In the genomic region with DNA sequence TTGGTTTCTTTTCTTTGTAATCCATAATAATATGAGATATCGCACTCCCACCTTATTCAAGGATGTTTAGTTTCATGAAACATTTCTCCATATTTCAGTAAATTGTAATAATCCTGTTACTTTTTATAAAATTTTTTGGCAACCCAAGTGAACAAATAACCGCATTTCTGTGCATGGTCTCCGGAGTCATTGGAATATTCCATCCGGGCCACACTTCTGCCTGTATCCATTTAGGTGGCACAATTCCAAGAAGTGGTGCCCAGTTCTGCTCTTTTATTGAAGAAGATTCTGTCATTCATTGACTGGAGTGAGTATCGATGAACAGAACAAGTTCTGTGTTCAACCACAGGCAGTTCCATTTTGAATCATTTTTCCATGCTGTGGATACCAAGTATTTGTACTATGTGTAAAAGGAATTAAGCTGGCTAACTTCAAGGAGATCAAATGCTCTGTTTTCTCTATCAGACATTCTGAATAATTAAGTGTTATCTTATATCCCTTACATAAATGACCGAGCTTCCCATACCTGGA, we compare ENCODE assay signal across 9 cellular contexts. TPM values are rescaled to one million over a fixed set of nuclear protein-coding genes. Genes with fewer than 3 reads are reported as not detected.
DNase-seq lines count a peak whose midpoint lies in the region; ATAC-seq and TF ChIP-seq lines count a peak whose summit lies in the region.
"Had no signal": no experiment of that assay in that cellular context is flagged by ENCODE, and none has a peak within 500 bp of the region (broad histone marks: within the 10 kb centered on the region; RNA-seq: fewer than 3 reads in every experiment).

No MANE protein-coding gene starts in this region.

- ATAC-seq in activated CD8-positive, alpha-beta T cell treated with anti-CD3 and anti-CD28 coated beads for 36 hours: peak; percentile 51
- no peak for ATAC-seq in activated CD8-positive, alpha-beta T cell treated with anti-CD3 and anti-CD28 coated beads, Interleukin-2, amount 10 ng/mL, durations not matched to agents 7 days and 5 days
- no peak for ATAC-seq in RWPE2 (ENCODE audit: low read depth)
- ATAC-seq in stimulated activated effector memory CD8-positive, alpha-beta T cell treated with anti-CD3 and anti-CD28 coated beads, Interleukin-12 subunit alpha, Interleukin-12 subunit beta, amount 100 ng/mL, for 72 hours: peak; percentile 80
- no peak for ATAC-seq in HG02885 (IDR thresholded peaks at IDR 0.05; ENCODE audit: poor library complexity, unreplicated experiment)
- no peak for ATAC-seq in GM21447 (IDR thresholded peaks at IDR 0.05; ENCODE audit: unreplicated experiment)

- H3K4me3 Mint-ChIP-seq in activated CD8-positive, alpha-beta T cell treated with anti-CD3 and anti-CD28 coated beads for 36 hours: no peak overlapping the region
- no peak overlapping the region for H3K4me3 Mint-ChIP-seq in activated CD8-positive, alpha-beta T cell treated with anti-CD3 and anti-CD28 coated beads, Interleukin-2, amount 10 ng/mL, durations not matched to agents 7 days and 5 days
- H3K4me3 Mint-ChIP-seq in stimulated activated effector memory CD8-positive, alpha-beta T cell treated with anti-CD3 and anti-CD28 coated beads, Interleukin-12 subunit alpha, Interleukin-12 subunit beta, amount 100 ng/mL, for 72 hours: peak overlapping the region; percentile 7
- H3K4me3 Mint-ChIP-seq: effector memory CD8-positive, alpha-beta T cell had no signal

- TF ChIP-seq CTCF in activated CD8-positive, alpha-beta T cell treated with anti-CD3 and anti-CD28 coated beads for 36 hours (IDR thresholded peaks at IDR 0.05): peak; percentile 21
- TF ChIP-seq CTCF in RWPE2 (IDR thresholded peaks at IDR 0.05; ENCODE audit: poor library complexity, severe bottlenecking): peak; percentile 53

- H3K36me3 ChIP-seq in RWPE2 (ENCODE audit: low read depth): no peaks in the 10 kb centered on the region

- H3K36me3 Mint-ChIP-seq in activated CD8-positive, alpha-beta T cell treated with anti-CD3 and anti-CD28 coated beads for 36 hours (ENCODE audit: low read depth): no peaks in the 10 kb centered on the region
- peaks cover 3% of the 10 kb centered on the region for H3K36me3 Mint-ChIP-seq in activated CD8-positive, alpha-beta T cell treated with anti-CD3 and anti-CD28 coated beads, Interleukin-2, amount 10 ng/mL, durations not matched to agents 7 days and 5 days (ENCODE audit: low read depth)
- H3K36me3 Mint-ChIP-seq in stimulated activated effector memory CD8-positive, alpha-beta T cell treated with anti-CD3 and anti-CD28 coated beads, Interleukin-12 subunit alpha, Interleukin-12 subunit beta, amount 100 ng/mL, for 72 hours: peaks cover 6% of the 10 kb centered on the region

- CTCF ChIA-PET in activated CD8-positive, alpha-beta T cell treated with anti-CD3 and anti-CD28 coated beads for 36 hours (lab: Charles Lee): interaction anchor here (0.6 to 3.1 kb wide), 31 partner anchors 9 to 799 kb away, joined by 3 to 48 read pairs (median 5); partner anchors contain the start of gene CTLA4
- CTCF ChIA-PET in activated CD8-positive, alpha-beta T cell treated with anti-CD3 and anti-CD28 coated beads, Interleukin-2, amount 10 ng/mL, durations not matched to agents 7 days and 5 days (lab: Charles Lee): interaction anchor here (0.7 to 3.4 kb wide), 42 partner anchors 9 to 672 kb away, joined by 3 to 77 read pairs (median 6); partner anchors contain the start of genes CTLA4 and CYP20A1

- H3K9me3 ChIP-seq in RWPE2 (ENCODE audit: severe bottlenecking): no peaks in the 10 kb centered on the region

- H3K27ac Mint-ChIP-seq in activated CD8-positive, alpha-beta T cell treated with anti-CD3 and anti-CD28 coated beads for 36 hours: no peak overlapping the region
- no peak overlapping the region for H3K27ac Mint-ChIP-seq in activated CD8-positive, alpha-beta T cell treated with anti-CD3 and anti-CD28 coated beads, Interleukin-2, amount 10 ng/mL, durations not matched to agents 7 days and 5 days
- H3K27ac Mint-ChIP-seq in stimulated activated effector memory CD8-positive, alpha-beta T cell treated with anti-CD3 and anti-CD28 coated beads, Interleukin-12 subunit alpha, Interleukin-12 subunit beta, amount 100 ng/mL, for 72 hours: peak overlapping the region; percentile 52
- H3K27ac Mint-ChIP-seq: effector memory CD8-positive, alpha-beta T cell had no signal

- no peaks in the 10 kb centered on the region for H3K4me1 ChIP-seq in RWPE2 (ENCODE audit: insufficient read depth, poor library complexity, severe bottlenecking)

- intact Hi-C loops in activated CD8-positive, alpha-beta T cell treated with anti-CD3 and anti-CD28 coated beads for 36 hours (cut with micrococcal nuclease): loop anchor here (2.0 to 5.0 kb wide), 2 partner anchors 51 to 93 kb away; no protein-coding TSS in a partner anchor

- peaks cover 5% of the 10 kb centered on the region for H3K27me3 Mint-ChIP-seq in activated CD8-positive, alpha-beta T cell treated with anti-CD3 and anti-CD28 coated beads for 36 hours
- peaks cover 8% of the 10 kb centered on the region for H3K27me3 Mint-ChIP-seq in activated CD8-positive, alpha-beta T cell treated with anti-CD3 and anti-CD28 coated beads, Interleukin-2, amount 10 ng/mL, durations not matched to agents 7 days and 5 days (ENCODE audit: low read depth)

- H3K4me3 ChIP-seq in RWPE2 (ENCODE audit: severe bottlenecking): no peak overlapping the region

- no peak for DNase-seq in activated CD8-positive, alpha-beta T cell treated with anti-CD3 and anti-CD28 coated beads for 36 hours
- DNase-seq in activated CD8-positive, alpha-beta T cell treated with anti-CD3 and anti-CD28 coated beads, Interleukin-2, amount 10 ng/mL, durations not matched to agents 7 days and 5 days: no peak
- DNase-seq in RWPE2 (ENCODE audit: low spot score): no peak
- DNase-seq in glomerular visceral epithelial cell (ENCODE audit: extremely low spot score): peak; percentile 7
- no peak for DNase-seq in stimulated activated effector memory CD8-positive, alpha-beta T cell treated with anti-CD3 and anti-CD28 coated beads, Interleukin-12 subunit alpha, Interleukin-12 subunit beta, amount 100 ng/mL, for 72 hours (ENCODE audit: low spot score in 2 of 2)
- DNase-seq in stimulated activated naive CD4-positive, alpha-beta T cell (lab: John Stamatoyannopoulos, UW): no peak

- peaks cover 3% of the 10 kb centered on the region for H3K27me3 ChIP-seq in RWPE2 (ENCODE audit: insufficient read depth, poor library complexity, severe bottlenecking)

- peaks cover 31% of the 10 kb centered on the region for H3K4me1 Mint-ChIP-seq in activated CD8-positive, alpha-beta T cell treated with anti-CD3 and anti-CD28 coated beads for 36 hours (ENCODE audit: low read depth)
- peaks cover 26% of the 10 kb centered on the region for H3K4me1 Mint-ChIP-seq in activated CD8-positive, alpha-beta T cell treated with anti-CD3 and anti-CD28 coated beads, Interleukin-2, amount 10 ng/mL, durations not matched to agents 7 days and 5 days (ENCODE audit: low read depth)
- peaks cover 32% of the 10 kb centered on the region for H3K4me1 Mint-ChIP-seq in stimulated activated effector memory CD8-positive, alpha-beta T cell treated with anti-CD3 and anti-CD28 coated beads, Interleukin-12 subunit alpha, Interleukin-12 subunit beta, amount 100 ng/mL, for 72 hours

- H3K9me3 Mint-ChIP-seq in activated CD8-positive, alpha-beta T cell treated with anti-CD3 and anti-CD28 coated beads for 36 hours: no peaks in the 10 kb centered on the region
- H3K9me3 Mint-ChIP-seq in activated CD8-positive, alpha-beta T cell treated with anti-CD3 and anti-CD28 coated beads, Interleukin-2, amount 10 ng/mL, durations not matched to agents 7 days and 5 days (ENCODE audit: insufficient read depth): no peaks in the 10 kb centered on the region
- no peaks in the 10 kb centered on the region for H3K9me3 Mint-ChIP-seq in stimulated activated effector memory CD8-positive, alpha-beta T cell treated with anti-CD3 and anti-CD28 coated beads, Interleukin-12 subunit alpha, Interleukin-12 subunit beta, amount 100 ng/mL, for 72 hours
- H3K9me3 Mint-ChIP-seq: effector memory CD8-positive, alpha-beta T cell had no signal

- H3K27ac ChIP-seq in RWPE2 (ENCODE audit: poor library complexity, severe bottlenecking): no peak overlapping the region

- POLR2A ChIA-PET in activated CD8-positive, alpha-beta T cell treated with anti-CD3 and anti-CD28 coated beads for 36 hours (lab: Charles Lee): interaction anchor here (0.6 to 2.1 kb wide), 9 partner anchors 12 to 414 kb away, joined by 3 to 11 read pairs (median 3); no protein-coding TSS in a partner anchor
- POLR2A ChIA-PET in activated CD8-positive, alpha-beta T cell treated with anti-CD3 and anti-CD28 coated beads, Interleukin-2, amount 10 ng/mL, durations not matched to agents 7 days and 5 days (lab: Charles Lee): interaction anchor here (0.6 to 1.3 kb wide), 3 partner anchors 27 to 94 kb away, joined by 3 read pairs; partner anchors contain the start of gene ICOS

RNA-seq across cellular contexts. Expression of gene ICOS, which starts 26.6 kb away (rescaled TPM):
- 10 to 100 TPM; 55.0 to 55.6 TPM for total RNA-seq in activated CD8-positive, alpha-beta T cell treated with anti-CD3 and anti-CD28 coated beads for 36 hours
- total RNA-seq in activated CD8-positive, alpha-beta T cell treated with anti-CD3 and anti-CD28 coated beads, Interleukin-2, amount 10 ng/mL, durations not matched to agents 7 days and 5 days: 10 to 100 TPM; 31.1 to 32.6 TPM

RNA-seq across cellular contexts. Expression of gene CTLA4, which starts 42.4 kb away (rescaled TPM):
- 10 to 100 TPM; 28.7 to 30.7 TPM for total RNA-seq in activated CD8-positive, alpha-beta T cell treated with anti-CD3 and anti-CD28 coated beads for 36 hours
- 1 to 10 TPM; 3.8 to 4.7 TPM for total RNA-seq in activated CD8-positive, alpha-beta T cell treated with anti-CD3 and anti-CD28 coated beads, Interleukin-2, amount 10 ng/mL, durations not matched to agents 7 days and 5 days

Comparison
In these comparisons a context has a peak if more than half of its experiments do, and no peak if none do; other contexts are left out.
1. ATAC-seq: peak in activated CD8-positive, alpha-beta T cell treated with anti-CD3 and anti-CD28 coated beads for 36 hours (single experiment) and stimulated activated effector memory CD8-positive, alpha-beta T cell treated with anti-CD3 and anti-CD28 coated beads, Interleukin-12 subunit alpha, Interleukin-12 subunit beta, amount 100 ng/mL, for 72 hours (single experiment); none in activated CD8-positive, alpha-beta T cell treated with anti-CD3 and anti-CD28 coated beads, Interleukin-2, amount 10 ng/mL, durations not matched to agents 7 days and 5 days (single experiment), RWPE2 (single experiment), HG02885 (single experiment) and GM21447 (single experiment).
2. RNA of gene CTLA4, which starts 42.4 kb away (total RNA-seq): 28.7 to 30.7 TPM in activated CD8-positive, alpha-beta T cell treated with anti-CD3 and anti-CD28 coated beads for 36 hours; 3.8 to 4.7 TPM in activated CD8-positive, alpha-beta T cell treated with anti-CD3 and anti-CD28 coated beads, Interleukin-2, amount 10 ng/mL, durations not matched to agents 7 days and 5 days; every median in the first group is over 4 times any median in the second.